ENCODE assay signal across 20 cellular contexts in the genomic region with DNA sequence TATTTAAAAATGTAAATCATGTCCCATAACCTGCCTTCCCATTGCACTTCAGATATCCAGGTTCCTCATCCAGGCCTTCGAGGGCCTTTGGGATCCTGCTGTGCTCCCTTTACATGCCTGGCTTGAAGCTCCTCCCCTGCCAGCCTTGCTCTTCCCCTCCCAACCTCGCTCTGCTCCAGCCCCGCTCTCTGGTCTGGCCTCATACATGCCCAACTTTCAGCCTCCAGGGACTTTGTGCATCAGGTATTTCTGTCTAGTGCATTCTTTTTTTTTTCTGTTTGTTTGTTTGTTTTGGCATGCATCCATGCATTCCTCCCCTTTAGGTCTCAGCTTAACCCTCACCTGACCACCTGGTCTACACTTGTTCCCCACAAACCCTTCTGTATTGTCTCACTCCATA.
DNase-seq lines count a peak whose midpoint lies in the region; ATAC-seq and TF ChIP-seq lines count a peak whose summit lies in the region.
"Had no signal": no experiment of that assay in that cellular context is flagged by ENCODE, and none has a peak within 500 bp of the region (broad histone marks: within the 10 kb centered on the region; RNA-seq: fewer than 3 reads in every experiment).

No MANE protein-coding gene starts in this region.

- H3K14ac ChIP-seq in trophoblast cell (ENCODE audit: low read length), result no peak overlapping the region

- H3K23ac ChIP-seq in trophoblast cell (ENCODE audit: low read length), result no peak overlapping the region

- H3K4me1 ChIP-seq in mammary epithelial cell (ENCODE audit: insufficient read depth, low read length), result peaks cover 3% of the 10 kb centered on the region
- peaks cover 4 to 13% of the 10 kb centered on the region in 2 experiments for H3K4me1 ChIP-seq in trophoblast cell (ENCODE audit: control insufficient read depth in 1 of 2, insufficient read depth in 2 of 2, low read length in 2 of 2)

- no peak overlapping the region for H4K91ac ChIP-seq in trophoblast cell (ENCODE audit: low read depth, low read length)

- H2BK5ac ChIP-seq in trophoblast cell (ENCODE audit: low read depth, low read length, poor library complexity), result no peak overlapping the region

- WGBS in mammary epithelial cell (ENCODE audit: low coverage, missing lambda C conversion rate), result 46% methylated on average over 3 of the region's 3 CpGs
- no CpG with 5 or more reads among the region's 3 CpGs for WGBS in trophoblast cell (ENCODE audit: extremely low coverage, insufficient coverage, insufficient read length)

- H2AFZ ChIP-seq in mammary epithelial cell (ENCODE audit: low read depth, low read length) (no peak overlapping the region), trophoblast cell (ENCODE audit: insufficient read depth, low read length, poor library complexity) (no peak overlapping the region)
- H2AFZ ChIP-seq: hepatocyte had no signal

- H3K4me2 ChIP-seq in mammary epithelial cell (ENCODE audit: insufficient read depth, low read depth, low read length), result no peak overlapping the region
- no peak overlapping the region for H3K4me2 ChIP-seq in trophoblast cell (ENCODE audit: low read length)
- H3K4me2 ChIP-seq: hepatocyte had no signal

- dilution Hi-C loops in mammary epithelial cell (cut with HindIII; ENCODE audit: low sequenced_read_pairs), result no loop called here

- H3K4me3 ChIP-seq in mammary epithelial cell (replicated peaks in 1 of 3; ENCODE audit: insufficient read depth in 1 of 3, low read depth in 2 of 3, low read length in 3 of 3), result no peak overlapping the region
- no peak overlapping the region for H3K4me3 ChIP-seq in trophoblast cell (ENCODE audit: low read depth, low read length)
- H3K4me3 ChIP-seq: GM12878, hepatocyte, stomach had no signal

- H3K36me3 ChIP-seq in mammary epithelial cell (ENCODE audit: insufficient read depth, low read length) (no peaks in the 10 kb centered on the region), trophoblast cell (ENCODE audit: control insufficient read depth in 1 of 2, insufficient read depth in 2 of 2, low read length in 2 of 2) (no peaks in the 10 kb centered on the region)
- H3K36me3 ChIP-seq: stomach had no signal

- DNase-seq in T47D (ENCODE audit: low read depth in 1 of 2, low spot score in 1 of 2), result peak; percentile 55 to 99
- DNase-seq in mammary epithelial cell, result no peak
- DNase-seq in NCI-H2171 (lab: John Stamatoyannopoulos, UW), result peak; percentile 29
- peak; percentile 40 for DNase-seq in iPS DF 19.7 (ENCODE audit: low read depth, low spot score)
- no peak for DNase-seq in trophoblast cell
- DNase-seq in SHP77 treated with DMSO at 0.1 percent for 48 hours (lab: John Stamatoyannopoulos, UW), result no peak
- DNase-seq in A172 (ENCODE audit: low spot score), result no peak
- DNase-seq: activated CD4-positive, alpha-beta T cell treated with anti-CD3 and anti-CD28 coated beads, Interleukin-2, amount 10 ng/mL, durations not matched to agents 7 days and 5 days; activated naive CD4-positive, alpha-beta T cell treated with anti-CD3 and anti-CD28 coated beads, Interleukin-2, amount 10 ng/mL, durations not matched to agents 7 days and 5 days; activated T-cell treated with anti-CD3 and anti-CD28 coated beads for 4 hours; CD8-positive, alpha-beta T cell; GDM1; NCI-H774; occipital lobe; stimulated activated CD4-positive, alpha-beta T cell treated with anti-CD3 and anti-CD28 coated beads, Interleukin-1b, Interleukin-23, amount 100 ng/mL, for 48 hours; stomach had no signal

- H4K8ac ChIP-seq in trophoblast cell (ENCODE audit: low read depth, low read length), result no peak overlapping the region

- no peak overlapping the region for H3K4ac ChIP-seq in trophoblast cell (ENCODE audit: low read depth, low read length)

- BruUV-seq in mammary epithelial cell (replicated peaks; lab: Mats Ljungman, UMichigan), result no TSS peak

- intact Hi-C loops in mammary epithelial cell (cut with micrococcal nuclease), result no loop called here

- no peak overlapping the region for H3K18ac ChIP-seq in trophoblast cell (ENCODE audit: low read length)

- H2BK120ac ChIP-seq in trophoblast cell (ENCODE audit: insufficient read depth, low read length, poor library complexity), result no peak overlapping the region

- in situ Hi-C loops in T47D (cut with HindIII; ENCODE audit: low pct_unique_long_range_greater_than_20kb, low sequenced_read_pairs) (no loop called here), mammary epithelial cell (cut with MboI; ENCODE audit: low sequenced_read_pairs in 2 of 2) (no loop called here)

- no peak for ATAC-seq in HG03460 (IDR thresholded peaks at IDR 0.05; ENCODE audit: unreplicated experiment)
- ATAC-seq: CD8-positive, alpha-beta T cell; GM12878; sciatic nerve had no signal

- H3K9me3 ChIP-seq in mammary epithelial cell (replicated peaks; ENCODE audit: insufficient read depth, low read length) (no peaks in the 10 kb centered on the region), trophoblast cell (ENCODE audit: insufficient read depth, low read depth, low read length) (no peaks in the 10 kb centered on the region)
- H3K9me3 ChIP-seq: stomach had no signal

- no peak for TF ChIP-seq CTCF in mammary epithelial cell (conservative IDR thresholded peaks at IDR 0.05 in 1 of 2, IDR thresholded peaks at IDR 0.05 in 1 of 2; ENCODE audit: extremely low read depth in 1 of 2, insufficient read depth in 1 of 2, low read depth in 1 of 2, low read length in 2 of 2)

- no peak overlapping the region for H3K27ac ChIP-seq in mammary epithelial cell (ENCODE audit: insufficient read depth, low read depth, low read length)
- H3K27ac ChIP-seq in trophoblast cell (ENCODE audit: low read depth, low read length), result no peak overlapping the region
- H3K27ac ChIP-seq: hepatocyte, stomach had no signal

- H3K27me3 ChIP-seq in mammary epithelial cell (ENCODE audit: insufficient read depth, low read length) (no peaks in the 10 kb centered on the region), trophoblast cell (ENCODE audit: insufficient read depth, low read length) (no peaks in the 10 kb centered on the region)
- H3K27me3 ChIP-seq: hepatocyte, stomach had no signal

- H4K12ac ChIP-seq in trophoblast cell (ENCODE audit: low read depth, low read length), result no peak overlapping the region

- CTCF ChIA-PET in mammary epithelial cell (lab: Charles Lee; ENCODE audit: low non-redundant PET), result no interaction called here

- no peaks in the 10 kb centered on the region for H3K79me1 ChIP-seq in trophoblast cell (ENCODE audit: low read length)

- no peak overlapping the region for H2AK5ac ChIP-seq in trophoblast cell (ENCODE audit: low read length)

- H4K20me1 ChIP-seq in mammary epithelial cell (ENCODE audit: insufficient read depth, low read length), result no peaks in the 10 kb centered on the region

- H3K79me2 ChIP-seq in mammary epithelial cell (ENCODE audit: insufficient read depth, low read length), result no peaks in the 10 kb centered on the region
- no peaks in the 10 kb centered on the region for H3K79me2 ChIP-seq in trophoblast cell (ENCODE audit: control insufficient read depth, insufficient read depth, low read length, poor library complexity)
- H3K79me2 ChIP-seq: hepatocyte had no signal

- H3K9ac ChIP-seq in mammary epithelial cell (ENCODE audit: insufficient read depth, low read length), result no peak overlapping the region
- no peak overlapping the region for H3K9ac ChIP-seq in trophoblast cell (ENCODE audit: low read length)

- H2BK12ac ChIP-seq in trophoblast cell (ENCODE audit: low read length), result no peak overlapping the region

Comparison
In these comparisons a context has a peak if more than half of its experiments do, and no peak if none do; other contexts are left out.
1. DNase-seq: peak in T47D (2 of 2), NCI-H2171 (single experiment) and iPS DF 19.7 (single experiment); none in mammary epithelial cell (single experiment), trophoblast cell (0 of 2), SHP77 treated with DMSO at 0.1 percent for 48 hours (single experiment) and A172 (single experiment).